1 cellular context compared by ENCODE assay signal in genomic region chr13:24181991-24182702, GRCh38.
TF ChIP-seq lines count a peak whose summit lies in the region.

No MANE protein-coding gene starts in this region.

TF ChIP-seq in HepG2, 621 proteins besides CTCF, POLR2A, EP300 and RAD21 (continued from another document and continues in another):
- TF ChIP-seq ARID5B (CRISPR knock-in tag; IDR thresholded peaks at IDR 0.05) = peak; percentile 28; the same call in 1 of the 2 replicates
- no peak for TF ChIP-seq NFYC (CRISPR knock-in tag; IDR thresholded peaks at IDR 0.05)
- TF ChIP-seq NPAS2 (CRISPR knock-in tag; IDR thresholded peaks at IDR 0.05; ENCODE audit: borderline replicate concordance) = no peak
- no peak for TF ChIP-seq CHD2 (IDR thresholded peaks at IDR 0.05; ENCODE audit: low read depth, low read length)
- no peak for TF ChIP-seq PAF1 (CRISPR knock-in tag; IDR thresholded peaks at IDR 0.05)
- no peak for TF ChIP-seq SMAD3 (CRISPR knock-in tag; IDR thresholded peaks at IDR 0.05)
- TF ChIP-seq E2F5 (CRISPR knock-in tag; conservative IDR thresholded peaks at IDR 0.05) = no peak
- TF ChIP-seq ZNF180 (CRISPR knock-in tag; IDR thresholded peaks at IDR 0.05; ENCODE audit: borderline replicate concordance, low read depth) = no peak
- TF ChIP-seq ZNF350 (CRISPR knock-in tag; IDR thresholded peaks at IDR 0.05; ENCODE audit: borderline replicate concordance, low read depth) = no peak; the same call in 1 of the 2 replicates
- TF ChIP-seq ZNF563 (CRISPR knock-in tag; IDR thresholded peaks at IDR 0.05) = no peak
- TF ChIP-seq FOXJ3 (CRISPR knock-in tag; IDR thresholded peaks at IDR 0.05; ENCODE audit: borderline replicate concordance) = no peak
- no peak for TF ChIP-seq FLYWCH1 (CRISPR knock-in tag; IDR thresholded peaks at IDR 0.05)
- TF ChIP-seq JUND (CRISPR knock-in tag; IDR thresholded peaks at IDR 0.05) = no peak
- no peak for TF ChIP-seq HOXA7 (CRISPR knock-in tag; IDR thresholded peaks at IDR 0.05)
- no peak for TF ChIP-seq CEBPB (IDR thresholded peaks at IDR 0.05; ENCODE audit: borderline replicate concordance, low read depth, low read length)
- no peak for TF ChIP-seq ADNP (CRISPR knock-in tag; IDR thresholded peaks at IDR 0.05)
- TF ChIP-seq ZFX (CRISPR knock-in tag; IDR thresholded peaks at IDR 0.05; ENCODE audit: low read depth) = peak; percentile 31; the same call in 1 of the 2 replicates
- no peak for TF ChIP-seq ARID3A (IDR thresholded peaks at IDR 0.05; ENCODE audit: low read depth, low read length)
- TF ChIP-seq STAT6 (CRISPR knock-in tag; IDR thresholded peaks at IDR 0.05; ENCODE audit: borderline replicate concordance) = no peak
- peak; percentile 88 for TF ChIP-seq ZFP91 (CRISPR knock-in tag; IDR thresholded peaks at IDR 0.05; ENCODE audit: borderline replicate concordance)
- no peak for TF ChIP-seq ZNF446 (CRISPR knock-in tag; IDR thresholded peaks at IDR 0.05)
- TF ChIP-seq NBN (conservative IDR thresholded peaks at IDR 0.05) = no peak
- no peak for TF ChIP-seq ZNF510 (CRISPR knock-in tag; IDR thresholded peaks at IDR 0.05; ENCODE audit: low read depth)
- no peak for TF ChIP-seq ZNF792 (CRISPR knock-in tag; IDR thresholded peaks at IDR 0.05)
- peak; percentile 10; the same call in 1 of the 2 replicates for TF ChIP-seq ISL2 (CRISPR knock-in tag; IDR thresholded peaks at IDR 0.05)
- TF ChIP-seq ZNF605 (CRISPR knock-in tag; IDR thresholded peaks at IDR 0.05) = 0 out of 2 replicates have a peak, but pooled peaks have one; percentile 22
- TF ChIP-seq HNF1A (IDR thresholded peaks at IDR 0.05; ENCODE audit: low read depth) = no peak
- no peak for TF ChIP-seq HNF1A (CRISPR knock-in tag; IDR thresholded peaks at IDR 0.05; ENCODE audit: borderline replicate concordance)
- TF ChIP-seq ZBTB21 (CRISPR knock-in tag; IDR thresholded peaks at IDR 0.05) = 0 out of 2 replicates have a peak, but pooled peaks have one; percentile 21
- TF ChIP-seq MATR3 (CRISPR knock-in tag; IDR thresholded peaks at IDR 0.05) = no peak
- no peak for TF ChIP-seq PAX8 (CRISPR knock-in tag; IDR thresholded peaks at IDR 0.05; ENCODE audit: borderline replicate concordance)
- no peak for TF ChIP-seq SP5 (CRISPR knock-in tag; IDR thresholded peaks at IDR 0.05; ENCODE audit: borderline replicate concordance, low read depth)
- TF ChIP-seq ZNF225 (CRISPR knock-in tag; IDR thresholded peaks at IDR 0.05) = no peak
- TF ChIP-seq ZNF205 (CRISPR knock-in tag; IDR thresholded peaks at IDR 0.05) = no peak
- no peak for TF ChIP-seq ZNF678 (CRISPR knock-in tag; IDR thresholded peaks at IDR 0.05)
- TF ChIP-seq ZBTB37 (CRISPR knock-in tag; IDR thresholded peaks at IDR 0.05) = no peak
- TF ChIP-seq TEAD2 (CRISPR knock-in tag; IDR thresholded peaks at IDR 0.05) = no peak
- TF ChIP-seq ZNF207 (IDR thresholded peaks at IDR 0.05; ENCODE audit: borderline replicate concordance) = no peak
- no peak for TF ChIP-seq DNMT3B (CRISPR knock-in tag; conservative IDR thresholded peaks at IDR 0.05)
- no peak for TF ChIP-seq MZF1 (CRISPR knock-in tag; IDR thresholded peaks at IDR 0.05; ENCODE audit: borderline replicate concordance)
- TF ChIP-seq TSC22D2 (CRISPR knock-in tag; IDR thresholded peaks at IDR 0.05; ENCODE audit: borderline replicate concordance) = peak; percentile 36; the same call in 1 of the 2 replicates
- no peak for TF ChIP-seq ZUFSP (CRISPR knock-in tag; IDR thresholded peaks at IDR 0.05; ENCODE audit: borderline replicate concordance)
- TF ChIP-seq TFDP2 (CRISPR knock-in tag; IDR thresholded peaks at IDR 0.05) = no peak
- TF ChIP-seq AHR (CRISPR knock-in tag; IDR thresholded peaks at IDR 0.05) = 0 out of 2 replicates have a peak, but pooled peaks have one; percentile 51
- TF ChIP-seq KMT2B (CRISPR knock-in tag; IDR thresholded peaks at IDR 0.05) = no peak
- TF ChIP-seq EHMT2 (IDR thresholded peaks at IDR 0.05; ENCODE audit: borderline replicate concordance, low read depth, low read length) = no peak
- TF ChIP-seq SNRNP70 (IDR thresholded peaks at IDR 0.05; ENCODE audit: low read depth, low read length) = no peak
- no peak for TF ChIP-seq ZNF33A (CRISPR knock-in tag; IDR thresholded peaks at IDR 0.05; ENCODE audit: borderline replicate concordance)
